Comparison of ENCODE assay signal across 8 cellular contexts in the genomic region with DNA sequence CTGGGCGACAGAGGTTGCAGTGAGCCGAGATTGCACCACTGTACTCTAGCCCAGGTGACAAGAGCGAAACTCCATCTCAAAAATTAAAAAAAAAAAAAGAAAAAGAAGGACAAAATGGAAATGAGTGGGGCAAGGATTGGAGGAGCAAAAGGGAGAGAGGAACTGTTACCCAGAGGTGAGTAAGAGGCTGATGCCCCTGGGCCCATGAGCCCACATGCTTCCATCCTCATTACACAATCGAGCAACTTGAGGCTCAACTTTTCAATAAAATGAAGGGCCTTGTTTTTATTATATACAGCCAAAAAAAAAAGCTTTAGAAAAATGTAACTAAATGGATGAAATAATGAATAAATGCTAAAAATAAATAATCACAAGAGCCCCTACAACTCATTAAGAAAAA.
"Had no signal": no experiment of that assay in that cellular context is flagged by ENCODE, and none has a peak within 500 bp of the region (broad histone marks: within the 10 kb centered on the region; RNA-seq: fewer than 3 reads in every experiment).

No MANE protein-coding gene starts in this region.

- H3K27ac ChIP-seq: GM23248 had no signal

- ATAC-seq: HCT116 had no signal

- DNase-seq: GM23248, GOT3, H7, HFFc6, IMR-90 had no signal

- H3K4me3 ChIP-seq: GM23248, HAP-1, K562 had no signal
